21 cellular contexts compared by ENCODE assay signal in genomic region chr4:73193659-73194058, GRCh38.
DNase-seq lines count a peak whose midpoint lies in the region; ATAC-seq, FAIRE-seq and TF ChIP-seq lines count a peak whose summit lies in the region.
"Had no signal": no experiment of that assay in that cellular context is flagged by ENCODE, and none has a peak within 500 bp of the region (broad histone marks: within the 10 kb centered on the region; RNA-seq: fewer than 3 reads in every experiment).

No MANE protein-coding gene starts in this region.

- CTCF ChIA-PET in IMR-90 (lab: Yijun Ruan, JAX): no interaction called here

- no peak overlapping the region for H2BK20ac ChIP-seq in IMR-90 (ENCODE audit: low read depth, low read length)

- dilution Hi-C loops in IMR-90 (cut with HindIII; ENCODE audit: low sequenced_read_pairs, unreplicated experiment): no loop called here

- H4K5ac ChIP-seq in IMR-90 (ENCODE audit: low read depth, low read length): no peak overlapping the region

- no peak overlapping the region for H3K23ac ChIP-seq in IMR-90 (ENCODE audit: low read depth, low read length)

- in situ Hi-C loops in IMR-90 (cut with MboI; ENCODE audit: low sequenced_read_pairs): no loop called here

- H3K56ac ChIP-seq in IMR-90 (ENCODE audit: extremely low read depth, insufficient read depth, low read length): no peak overlapping the region

- BruUV-seq in IMR-90 (replicated peaks; lab: Mats Ljungman, UMichigan): no TSS peak

- DNase-seq in GM19239 (ENCODE audit: insufficient read length, low spot score): no peak
- DNase-seq in IMR-90: no peak
- no peak for DNase-seq in nephron progenitor cell
- DNase-seq in inferior parietal cortex (ENCODE audit: extremely low spot score): no peak
- DNase-seq in NCI-H82 treated with DMSO at 0.1 percent for 48 hours (lab: John Stamatoyannopoulos, UW; ENCODE audit: unreplicated experiment): no peak
- DNase-seq: activated CD4-positive, alpha-beta T cell treated with anti-CD3 and anti-CD28 coated beads, Interleukin-2, amount 10 ng/mL, durations not matched to agents 7 days and 5 days; C1 segment of cervical spinal cord; DMS53; heart right ventricle; mucosa of descending colon; NCI-H1436; NCI-H226; SHP77; stimulated activated CD4-positive, alpha-beta T cell treated with anti-CD3 and anti-CD28 coated beads, Interleukin-4, amount 100 ng/mL, for 1 hour; stimulated activated CD8-positive, alpha-beta memory T cell treated with anti-CD3 and anti-CD28 coated beads, Interleukin-4, amount 100 ng/mL, for 48 hours; T1000; testis had no signal

- peaks cover 7% of the 10 kb centered on the region for H3K4me1 ChIP-seq in IMR-90 (ENCODE audit: control insufficient read depth, insufficient read depth, low read length)
- H3K4me1 ChIP-seq: testis had no signal

- H4K20me1 ChIP-seq in IMR-90 (ENCODE audit: insufficient read depth, low read length): peaks cover 24% of the 10 kb centered on the region

- TF ChIP-seq CTCF in IMR-90 (conservative IDR thresholded peaks at IDR 0.05; ENCODE audit: low read depth, low read length) (no peak), nephron progenitor cell (IDR thresholded peaks at IDR 0.05) (no peak)

- no peak overlapping the region for H2BK120ac ChIP-seq in IMR-90 (ENCODE audit: low read depth, low read length)

- no peak overlapping the region for H3K14ac ChIP-seq in IMR-90 (replicated peaks; ENCODE audit: low read depth, low read length)

- no peak for TF ChIP-seq RAD21 in IMR-90 (IDR thresholded peaks at IDR 0.05; ENCODE audit: low read length)

- H3K79me1 ChIP-seq in IMR-90 (ENCODE audit: low read depth in 1 of 2, low read length in 2 of 2): peaks cover 10 to 46% of the 10 kb centered on the region in 2 experiments

- WGBS in IMR-90 (ENCODE audit: extremely low coverage in 2 of 2, insufficient read length in 1 of 2), 2 experiments: no CpG with 5 or more reads among the region's 4 CpGs

- H3K27ac ChIP-seq in IMR-90 (ENCODE audit: insufficient read depth, low read length): no peak overlapping the region
- H3K27ac ChIP-seq: cardiac muscle cell, heart right ventricle, testis had no signal

- peak overlapping the region; percentile 14 for H3K27ac Mint-ChIP-seq in nephron progenitor cell
- H3K27ac Mint-ChIP-seq: activated CD4-positive, alpha-beta T cell treated with anti-CD3 and anti-CD28 coated beads, Interleukin-2, amount 10 ng/mL, durations not matched to agents 7 days and 5 days; activated naive CD8-positive, alpha-beta T cell had no signal

- no peak overlapping the region for H3K9ac ChIP-seq in IMR-90 (ENCODE audit: low read depth, low read length)

- H4K8ac ChIP-seq in IMR-90 (ENCODE audit: low read depth in 2 of 2, low read length in 2 of 2): no peak overlapping the region; a peak in 1 of 4 replicates

- H2AK9ac ChIP-seq in IMR-90 (replicated peaks; ENCODE audit: low read depth, low read length, poor library complexity): no peak overlapping the region

- H3K36me3 ChIP-seq in IMR-90 (ENCODE audit: control insufficient read depth, insufficient read depth, low read length): 0 out of 2 replicates have a peak, but pooled peaks cover 2% of the 10 kb centered on the region
- H3K36me3 ChIP-seq: cardiac muscle cell, heart right ventricle had no signal

- H3K4ac ChIP-seq in IMR-90 (ENCODE audit: low read depth, low read length): no peak overlapping the region

- no peaks in the 10 kb centered on the region for H3K4me1 Mint-ChIP-seq in nephron progenitor cell

- peaks cover 7% of the 10 kb centered on the region; the same call in 1 of the 2 replicates for H3K9me1 ChIP-seq in IMR-90 (ENCODE audit: insufficient read depth, low read length)

- H2AFZ ChIP-seq in IMR-90 (replicated peaks; ENCODE audit: low read length, poor library complexity): no peak overlapping the region

- H2BK15ac ChIP-seq in IMR-90 (ENCODE audit: low read depth, low read length): no peak overlapping the region

- TF ChIP-seq POLR2A in IMR-90 (IDR thresholded peaks at IDR 0.05; ENCODE audit: low read depth, low read length): no peak

- no peak overlapping the region for H3K18ac ChIP-seq in IMR-90 (ENCODE audit: low read depth, low read length)

- no peak overlapping the region for H4K91ac ChIP-seq in IMR-90 (ENCODE audit: insufficient read depth, low read depth, low read length)

- ATAC-seq in GM21825 (IDR thresholded peaks at IDR 0.05; ENCODE audit: unreplicated experiment) (peak; percentile 19), IMR-90 (ENCODE audit: low read depth) (no peak), HG03135 (IDR thresholded peaks at IDR 0.05; ENCODE audit: unreplicated experiment) (no peak)
- ATAC-seq: heart right ventricle, mucosa of descending colon had no signal

- no peak overlapping the region for H3K4me3 ChIP-seq in IMR-90 (ENCODE audit: insufficient read depth, low read depth, low read length)
- H3K4me3 ChIP-seq: cardiac muscle cell, heart right ventricle, mucosa of descending colon, testis had no signal

- H2BK5ac ChIP-seq in IMR-90 (ENCODE audit: low read depth, low read length, poor library complexity, severe bottlenecking): no peak overlapping the region

- H3K36me3 Mint-ChIP-seq in nephron progenitor cell (ENCODE audit: low read depth): peaks cover 37% of the 10 kb centered on the region

- FAIRE-seq in GM19239 (lab: Jason Lieb, UNC): peak; percentile 31

- H3K4me3 Mint-ChIP-seq in nephron progenitor cell: no peak overlapping the region
- H3K4me3 Mint-ChIP-seq: activated CD4-positive, alpha-beta T cell treated with anti-CD3 and anti-CD28 coated beads, Interleukin-2, amount 10 ng/mL, durations not matched to agents 7 days and 5 days; activated naive CD8-positive, alpha-beta T cell had no signal

- no peaks in the 10 kb centered on the region for H3K27me3 ChIP-seq in IMR-90 (ENCODE audit: control insufficient read depth, insufficient read depth, low read length)
- H3K27me3 ChIP-seq: cardiac muscle cell, heart right ventricle, testis had no signal

- H3K27me3 Mint-ChIP-seq in nephron progenitor cell (ENCODE audit: low read depth, poor library complexity): peaks cover 3% of the 10 kb centered on the region
- H3K27me3 Mint-ChIP-seq: activated CD4-positive, alpha-beta T cell treated with anti-CD3 and anti-CD28 coated beads, Interleukin-2, amount 10 ng/mL, durations not matched to agents 7 days and 5 days; activated naive CD8-positive, alpha-beta T cell had no signal

- POLR2A ChIA-PET in IMR-90 (lab: Charles Lee; ENCODE audit: unreplicated experiment): no interaction called here

- intact Hi-C loops in IMR-90 (cut with micrococcal nuclease): no loop called here

- H2AK5ac ChIP-seq in IMR-90 (ENCODE audit: low read depth, low read length): no peak overlapping the region

- H3K9me3 Mint-ChIP-seq in nephron progenitor cell: peaks cover 6% of the 10 kb centered on the region

- no peak overlapping the region for H3K4me2 ChIP-seq in IMR-90 (ENCODE audit: low read depth, low read length)

- H3K9me3 ChIP-seq in IMR-90 (ENCODE audit: control insufficient read depth, insufficient read depth, low read length): no peaks in the 10 kb centered on the region
- H3K9me3 ChIP-seq: heart right ventricle, mucosa of descending colon, testis had no signal

TF ChIP-seq in IMR-90, 13 proteins besides CTCF, POLR2A, EP300 and RAD21:
- TF ChIP-seq MAFK (IDR thresholded peaks at IDR 0.05; ENCODE audit: low read depth, low read length) (no peak), MAZ (IDR thresholded peaks at IDR 0.05; ENCODE audit: borderline replicate concordance, low read depth, low read length) (no peak), CEBPB (IDR thresholded peaks at IDR 0.05; ENCODE audit: low read depth, low read length) (peak; percentile 72)
